In genomic region chr5:159435855-159436254, GRCh38 we compare ENCODE assay signal across 39 cellular contexts.
"Had no signal": no experiment of that assay in that cellular context is flagged by ENCODE, and none has a peak within 500 bp of the region (broad histone marks: within the 10 kb centered on the region; RNA-seq: fewer than 3 reads in every experiment).

No MANE protein-coding gene starts in this region.

- H3K27me3 Mint-ChIP-seq: activated CD4-positive, alpha-beta T cell treated with anti-CD3 and anti-CD28 coated beads for 36 hours; activated naive CD4-positive, alpha-beta T cell treated with anti-CD3 and anti-CD28 coated beads, Interleukin-2, amount 50 U/mL, for 24 hours; activated naive CD8-positive, alpha-beta T cell had no signal

- ATAC-seq: activated CD4-positive, alpha-beta T cell treated with anti-CD3 and anti-CD28 coated beads for 36 hours; activated CD8-positive, alpha-beta T cell treated with anti-CD3 and anti-CD28 coated beads, Interleukin-2, amount 10 ng/mL, durations not matched to agents 7 days and 5 days; activated naive CD8-positive, alpha-beta T cell treated with anti-CD3 and anti-CD28 coated beads, Interleukin-2, amount 50 U/mL, for 24 hours; activated T-cell treated with anti-CD3 and anti-CD28 coated beads, Interleukin-2, amount 50 U/mL, for 4 hours; activated T-helper 17 cell treated with anti-CD3 and anti-CD28 coated beads, Interleukin-2, amount 50 U/mL, for 72 hours; WTC11 had no signal

- H3K4me3 ChIP-seq: ascending aorta, cardiac muscle cell had no signal

- H3K36me3 Mint-ChIP-seq: activated naive CD4-positive, alpha-beta T cell treated with anti-CD3 and anti-CD28 coated beads, Interleukin-2, amount 10 ng/mL, durations not matched to agents 7 days and 5 days; activated naive CD4-positive, alpha-beta T cell treated with anti-CD3 and anti-CD28 coated beads, Interleukin-2, amount 50 U/mL, for 24 hours; activated naive CD8-positive, alpha-beta T cell; activated naive CD8-positive, alpha-beta T cell treated with anti-CD3 and anti-CD28 coated beads, Interleukin-2, amount 10 ng/mL, durations not matched to agents 7 days and 5 days; brain; WTC11 had no signal

- H3K27ac Mint-ChIP-seq: activated CD4-positive, alpha-beta memory T cell treated with anti-CD3 and anti-CD28 coated beads, Interleukin-2, amount 10 ng/mL, durations not matched to agents 7 days and 5 days; activated CD4-positive, alpha-beta T cell treated with anti-CD3 and anti-CD28 coated beads for 36 hours; activated CD4-positive, alpha-beta T cell treated with anti-CD3 and anti-CD28 coated beads, Interleukin-2, amount 10 ng/mL, durations not matched to agents 7 days and 5 days; activated CD8-positive, alpha-beta T cell treated with anti-CD3 and anti-CD28 coated beads, Interleukin-2, amount 10 ng/mL, durations not matched to agents 7 days and 5 days; activated naive CD4-positive, alpha-beta T cell treated with anti-CD3 and anti-CD28 coated beads, Interleukin-2, amount 10 ng/mL, durations not matched to agents 7 days and 5 days; activated naive CD4-positive, alpha-beta T cell treated with anti-CD3 and anti-CD28 coated beads, Interleukin-2, amount 50 U/mL, for 24 hours; activated naive CD8-positive, alpha-beta T cell; activated naive CD8-positive, alpha-beta T cell treated with anti-CD3 and anti-CD28 coated beads, Interleukin-2, amount 10 ng/mL, durations not matched to agents 7 days and 5 days; activated naive CD8-positive, alpha-beta T cell treated with anti-CD3 and anti-CD28 coated beads, Interleukin-2, amount 50 U/mL, for 24 hours; activated T-cell treated with anti-CD3 and anti-CD28 coated beads, Interleukin-2, amount 50 U/mL, for 72 hours; activated T-helper 1 cell treated with anti-CD3 and anti-CD28 coated beads, Interleukin-12 subunit alpha, Interleukin-12 subunit beta, Interleukin-2, Interleukin-4 antibody, amounts not matched to agents 30 ng/mL and 10 ng/mL and 1 ng/mL, durations not matched to agents 14 hours and 24 hours and 36 hours; activated T-helper 17 cell treated with anti-CD3 and anti-CD28 coated beads, Interleukin-2, amount 50 U/mL, for 72 hours; brain; T-helper 1 cell treated with Interleukin-12 subunit alpha and Interleukin-12 subunit beta and Interleukin-4 antibody, amounts not matched to agents 30 μg/mL and 1 μg/mL, for 36 hours; T-helper 2 cell treated with Interferon-gamma antibody and Interleukin-4, amounts not matched to agents 5 μg/mL and 100 μg/mL, for 36 hours; WTC11 had no signal

- H3K9me3 Mint-ChIP-seq: activated CD4-positive, alpha-beta memory T cell treated with anti-CD3 and anti-CD28 coated beads, Interleukin-2, amount 10 ng/mL, durations not matched to agents 7 days and 5 days; activated CD4-positive, alpha-beta T cell treated with anti-CD3 and anti-CD28 coated beads, Interleukin-2, amount 10 ng/mL, durations not matched to agents 7 days and 5 days; activated naive CD4-positive, alpha-beta T cell treated with anti-CD3 and anti-CD28 coated beads, Interleukin-2, amount 10 ng/mL, durations not matched to agents 7 days and 5 days; activated naive CD4-positive, alpha-beta T cell treated with anti-CD3 and anti-CD28 coated beads, Interleukin-2, amount 50 U/mL, for 24 hours; activated naive CD8-positive, alpha-beta T cell treated with anti-CD3 and anti-CD28 coated beads, Interleukin-2, amount 50 U/mL, for 24 hours; activated T-cell treated with anti-CD3 and anti-CD28 coated beads, Interleukin-2, amount 50 U/mL, for 4 hours; activated T-cell treated with anti-CD3 and anti-CD28 coated beads, Interleukin-2, amount 50 U/mL, for 72 hours; activated T-helper 1 cell treated with anti-CD3 and anti-CD28 coated beads, Interleukin-12 subunit alpha, Interleukin-12 subunit beta, Interleukin-2, Interleukin-4 antibody, amounts not matched to agents 30 ng/mL and 10 ng/mL and 1 ng/mL, durations not matched to agents 14 hours and 24 hours and 36 hours; activated T-helper 17 cell treated with anti-CD3 and anti-CD28 coated beads, Interleukin-2, amount 50 U/mL, for 72 hours; brain; central memory CD8-positive, alpha-beta T cell; T-helper 2 cell treated with Interferon-gamma antibody and Interleukin-4, amounts not matched to agents 5 μg/mL and 100 μg/mL, for 36 hours; WTC11 had no signal

- DNase-seq: activated CD4-positive, alpha-beta memory T cell treated with anti-CD3 and anti-CD28 coated beads, Interleukin-2, amount 10 ng/mL, durations not matched to agents 7 days and 5 days; activated CD4-positive, alpha-beta T cell treated with anti-CD3 and anti-CD28 coated beads for 1 hour; activated CD4-positive, alpha-beta T cell treated with anti-CD3 and anti-CD28 coated beads for 36 hours; activated CD4-positive, alpha-beta T cell treated with anti-CD3 and anti-CD28 coated beads for 48 hours; activated CD4-positive, alpha-beta T cell treated with anti-CD3 and anti-CD28 coated beads, Interleukin-2, amount 10 ng/mL, durations not matched to agents 7 days and 5 days; activated CD4-positive, alpha-beta T cell treated with anti-CD3 and anti-CD28 coated beads, Interleukin-2, amount 50 U/mL, for 48 hours; activated CD4-positive, CD25-positive, alpha-beta regulatory T cell; activated CD8-positive, alpha-beta memory T cell treated with anti-CD3 and anti-CD28 coated beads for 24 hours; activated CD8-positive, alpha-beta memory T cell treated with anti-CD3 and anti-CD28 coated beads, Interleukin-2, amount 50 U/mL, for 4 hours; activated CD8-positive, alpha-beta T cell treated with anti-CD3 and anti-CD28 coated beads, Interleukin-2, amount 10 ng/mL, durations not matched to agents 7 days and 5 days; activated effector memory CD4-positive, alpha-beta T cell treated with anti-CD3 and anti-CD28 coated beads, Interleukin-2, amount 50 U/mL, for 16 hours; activated gamma-delta T cell treated with Interleukin-2 at 50 U/mL for 16 hours; activated naive CD4-positive, alpha-beta T cell; activated naive CD4-positive, alpha-beta T cell treated with anti-CD3 and anti-CD28 coated beads, Interleukin-2, amount 10 ng/mL, durations not matched to agents 7 days and 5 days; activated naive CD8-positive, alpha-beta T cell treated with anti-CD3 and anti-CD28 coated beads, Interleukin-2, amount 10 ng/mL, durations not matched to agents 7 days and 5 days; activated naive CD8-positive, alpha-beta T cell treated with anti-CD3 and anti-CD28 coated beads, Interleukin-2, amount 50 U/mL, for 24 hours; activated T-cell treated with anti-CD3 and anti-CD28 coated beads for 4 hours; activated T-cell treated with anti-CD3 and anti-CD28 coated beads, Interleukin-2, amount 50 U/mL, for 1 hour; activated T-cell treated with anti-CD3 and anti-CD28 coated beads, Interleukin-2, amount 50 U/mL, for 4 hours; activated T-cell treated with anti-CD3 and anti-CD28 coated beads, Interleukin-2, amount 50 U/mL, for 72 hours; amygdala; anterior cingulate cortex; caudate nucleus; cerebellar nuclear complex; T-helper 1 cell; T-helper 2 cell; T-helper 9 cell; WERI-Rb-1 had no signal

- H3K36me3 ChIP-seq: ascending aorta, cardiac muscle cell, WERI-Rb-1 had no signal

- H3K4me3 Mint-ChIP-seq: activated CD4-positive, alpha-beta memory T cell treated with anti-CD3 and anti-CD28 coated beads, Interleukin-2, amount 10 ng/mL, durations not matched to agents 7 days and 5 days; activated CD4-positive, alpha-beta T cell treated with anti-CD3 and anti-CD28 coated beads for 36 hours; activated CD4-positive, alpha-beta T cell treated with anti-CD3 and anti-CD28 coated beads, Interleukin-2, amount 10 ng/mL, durations not matched to agents 7 days and 5 days; activated CD8-positive, alpha-beta T cell treated with anti-CD3 and anti-CD28 coated beads, Interleukin-2, amount 10 ng/mL, durations not matched to agents 7 days and 5 days; activated naive CD4-positive, alpha-beta T cell treated with anti-CD3 and anti-CD28 coated beads, Interleukin-2, amount 10 ng/mL, durations not matched to agents 7 days and 5 days; activated naive CD4-positive, alpha-beta T cell treated with anti-CD3 and anti-CD28 coated beads, Interleukin-2, amount 50 U/mL, for 24 hours; activated naive CD8-positive, alpha-beta T cell; activated naive CD8-positive, alpha-beta T cell treated with anti-CD3 and anti-CD28 coated beads, Interleukin-2, amount 10 ng/mL, durations not matched to agents 7 days and 5 days; activated naive CD8-positive, alpha-beta T cell treated with anti-CD3 and anti-CD28 coated beads, Interleukin-2, amount 50 U/mL, for 24 hours; activated T-cell treated with anti-CD3 and anti-CD28 coated beads, Interleukin-2, amount 50 U/mL, for 4 hours; activated T-cell treated with anti-CD3 and anti-CD28 coated beads, Interleukin-2, amount 50 U/mL, for 72 hours; activated T-helper 1 cell treated with anti-CD3 and anti-CD28 coated beads, Interleukin-12 subunit alpha, Interleukin-12 subunit beta, Interleukin-2, Interleukin-4 antibody, amounts not matched to agents 30 ng/mL and 10 ng/mL and 1 ng/mL, durations not matched to agents 14 hours and 24 hours and 36 hours; activated T-helper 17 cell treated with anti-CD3 and anti-CD28 coated beads, Interleukin-2, amount 50 U/mL, for 72 hours; brain; central memory CD8-positive, alpha-beta T cell; T-helper 1 cell treated with Interleukin-12 subunit alpha and Interleukin-12 subunit beta and Interleukin-4 antibody, amounts not matched to agents 30 μg/mL and 1 μg/mL, for 36 hours; T-helper 2 cell treated with Interferon-gamma antibody and Interleukin-4, amounts not matched to agents 5 μg/mL and 100 μg/mL, for 36 hours; WTC11 had no signal

- H3K4me1 Mint-ChIP-seq: activated CD4-positive, alpha-beta T cell treated with anti-CD3 and anti-CD28 coated beads for 36 hours; activated naive CD4-positive, alpha-beta T cell treated with anti-CD3 and anti-CD28 coated beads, Interleukin-2, amount 50 U/mL, for 24 hours; brain; WTC11 had no signal

- H3K27ac ChIP-seq: ascending aorta, cardiac muscle cell, WERI-Rb-1 had no signal

- H3K27me3 ChIP-seq: ascending aorta, cardiac muscle cell had no signal

- H3K4me1 ChIP-seq: ascending aorta had no signal

- H3K9me3 ChIP-seq: ascending aorta had no signal
